Comparison of ENCODE assay signal across 17 cellular contexts in genomic region chr1:41025979-41026819, GRCh38. TPM values are rescaled to one million over a fixed set of nuclear protein-coding genes. Genes with fewer than 3 reads are reported as not detected.
A peak's percentile ranks its signal among the peaks of the same experiment; 100 is the strongest.
DNase-seq lines count a peak whose midpoint lies in the region; ATAC-seq and TF ChIP-seq lines count a peak whose summit lies in the region.
"Had no signal": no experiment of that assay in that cellular context is flagged by ENCODE, and none has a peak within 500 bp of the region (broad histone marks: within the 10 kb centered on the region; RNA-seq: fewer than 3 reads in every experiment).

No MANE protein-coding gene starts in this region.

- H3K9me3 Mint-ChIP-seq in activated naive CD8-positive, alpha-beta T cell treated with anti-CD3 and anti-CD28 coated beads, Interleukin-2, amount 10 ng/mL, durations not matched to agents 7 days and 5 days, result no peaks in the 10 kb centered on the region
- no peaks in the 10 kb centered on the region for H3K9me3 Mint-ChIP-seq in activated naive CD8-positive, alpha-beta T cell treated with anti-CD3 and anti-CD28 coated beads, Interleukin-2, amount 50 U/mL, for 24 hours
- H3K9me3 Mint-ChIP-seq in activated B cell treated with CpG ODN at 0.5 μM for 24 hours, result no peaks in the 10 kb centered on the region
- no peaks in the 10 kb centered on the region for H3K9me3 Mint-ChIP-seq in stimulated activated memory B cell treated with anti-CD40 and anti-IgM and Interleukin-4, amounts not matched to agents 10 μg/mL and 1 μg/mL and 100 μg/mL, for 72 hours
- H3K9me3 Mint-ChIP-seq: CD4-positive, alpha-beta memory T cell had no signal

- intact Hi-C loops in activated B cell treated with CpG ODN at 0.5 μM for 24 hours (cut with micrococcal nuclease), result no loop called here

- peak overlapping the region; percentile 78 for H3K27ac Mint-ChIP-seq in activated naive CD8-positive, alpha-beta T cell treated with anti-CD3 and anti-CD28 coated beads, Interleukin-2, amount 10 ng/mL, durations not matched to agents 7 days and 5 days
- no peak overlapping the region for H3K27ac Mint-ChIP-seq in activated naive CD8-positive, alpha-beta T cell treated with anti-CD3 and anti-CD28 coated beads, Interleukin-2, amount 50 U/mL, for 24 hours
- H3K27ac Mint-ChIP-seq in activated B cell treated with CpG ODN at 0.5 μM for 24 hours, result peak overlapping the region; percentile 74
- peak overlapping the region; percentile 28 for H3K27ac Mint-ChIP-seq in stimulated activated memory B cell treated with anti-CD40 and anti-IgM and Interleukin-4, amounts not matched to agents 10 μg/mL and 1 μg/mL and 100 μg/mL, for 72 hours

- POLR2A ChIA-PET in activated naive CD8-positive, alpha-beta T cell treated with anti-CD3 and anti-CD28 coated beads, Interleukin-2, amount 10 ng/mL, durations not matched to agents 7 days and 5 days (lab: Charles Lee), result interaction anchor here (0.7 to 1.5 kb wide), 2 partner anchors 46 to 452 kb away, joined by 3 to 4 read pairs; no protein-coding TSS in a partner anchor
- POLR2A ChIA-PET in activated B cell treated with CpG ODN at 0.5 μM for 24 hours (lab: Charles Lee), result interaction anchor here (0.8 kb wide), 1 partner anchor 47 kb away, joined by 4 read pairs; the partner anchor contains the start of gene CTPS1

- H3K4me1 Mint-ChIP-seq in activated naive CD8-positive, alpha-beta T cell treated with anti-CD3 and anti-CD28 coated beads, Interleukin-2, amount 10 ng/mL, durations not matched to agents 7 days and 5 days, result peaks cover 10% of the 10 kb centered on the region
- peaks cover 12% of the 10 kb centered on the region for H3K4me1 Mint-ChIP-seq in activated naive CD8-positive, alpha-beta T cell treated with anti-CD3 and anti-CD28 coated beads, Interleukin-2, amount 50 U/mL, for 24 hours
- peaks cover 32% of the 10 kb centered on the region for H3K4me1 Mint-ChIP-seq in activated B cell treated with CpG ODN at 0.5 μM for 24 hours
- H3K4me1 Mint-ChIP-seq in stimulated activated memory B cell treated with anti-CD40 and anti-IgM and Interleukin-4, amounts not matched to agents 10 μg/mL and 1 μg/mL and 100 μg/mL, for 72 hours, result peaks cover 32% of the 10 kb centered on the region

- no peak overlapping the region for H3K4me3 Mint-ChIP-seq in activated naive CD8-positive, alpha-beta T cell treated with anti-CD3 and anti-CD28 coated beads, Interleukin-2, amount 10 ng/mL, durations not matched to agents 7 days and 5 days
- H3K4me3 Mint-ChIP-seq in activated naive CD8-positive, alpha-beta T cell treated with anti-CD3 and anti-CD28 coated beads, Interleukin-2, amount 50 U/mL, for 24 hours, result no peak overlapping the region
- peak overlapping the region; percentile 29 for H3K4me3 Mint-ChIP-seq in activated B cell treated with CpG ODN at 0.5 μM for 24 hours
- no peak overlapping the region for H3K4me3 Mint-ChIP-seq in stimulated activated memory B cell treated with anti-CD40 and anti-IgM and Interleukin-4, amounts not matched to agents 10 μg/mL and 1 μg/mL and 100 μg/mL, for 72 hours
- H3K4me3 Mint-ChIP-seq: CD4-positive, alpha-beta memory T cell had no signal

- no peak for TF ChIP-seq CTCF in activated B cell treated with CpG ODN at 0.5 μM for 24 hours (IDR thresholded peaks at IDR 0.05)

- no peak for DNase-seq in activated naive CD8-positive, alpha-beta T cell treated with anti-CD3 and anti-CD28 coated beads, Interleukin-2, amount 10 ng/mL, durations not matched to agents 7 days and 5 days
- DNase-seq in activated naive CD8-positive, alpha-beta T cell treated with anti-CD3 and anti-CD28 coated beads, Interleukin-2, amount 50 U/mL, for 24 hours, result no peak
- DNase-seq in DMS 273 treated with DMSO at 0.1 percent for 48 hours (lab: John Stamatoyannopoulos, UW) (peak; percentile 92), activated B cell treated with CpG ODN at 0.5 μM for 24 hours (no peak), glomerular visceral epithelial cell (ENCODE audit: extremely low spot score) (no peak)
- DNase-seq: CD4-positive, alpha-beta memory T cell; DND-41; GDM1; H7; NCI-H1105 treated with DMSO at 0.1 percent for 48 hours; NCI-H1694 treated with DMSO at 0.1 percent for 48 hours; NCI-H226; NCI-H524 treated with DMSO at 0.1 percent for 48 hours; OCI-M1; SIG-M5 had no signal

- peak; percentile 34 for ATAC-seq in activated naive CD8-positive, alpha-beta T cell treated with anti-CD3 and anti-CD28 coated beads, Interleukin-2, amount 10 ng/mL, durations not matched to agents 7 days and 5 days (ENCODE audit: low read depth)
- ATAC-seq in activated naive CD8-positive, alpha-beta T cell treated with anti-CD3 and anti-CD28 coated beads, Interleukin-2, amount 50 U/mL, for 24 hours, result no peak
- ATAC-seq in activated B cell treated with CpG ODN at 0.5 μM for 24 hours (ENCODE audit: low read depth) (peak; percentile 50), GM18498 (IDR thresholded peaks at IDR 0.05; ENCODE audit: unreplicated experiment) (no peak)
- no peak for ATAC-seq in stimulated activated memory B cell treated with anti-CD40 and anti-IgM and Interleukin-4, amounts not matched to agents 10 μg/mL and 1 μg/mL and 100 μg/mL, for 72 hours

- H3K36me3 Mint-ChIP-seq in activated naive CD8-positive, alpha-beta T cell treated with anti-CD3 and anti-CD28 coated beads, Interleukin-2, amount 10 ng/mL, durations not matched to agents 7 days and 5 days, result peaks cover 13% of the 10 kb centered on the region
- H3K36me3 Mint-ChIP-seq in activated naive CD8-positive, alpha-beta T cell treated with anti-CD3 and anti-CD28 coated beads, Interleukin-2, amount 50 U/mL, for 24 hours (ENCODE audit: low read depth), result peaks cover 23% of the 10 kb centered on the region
- H3K36me3 Mint-ChIP-seq in activated B cell treated with CpG ODN at 0.5 μM for 24 hours (ENCODE audit: low read depth), result peaks cover 43% of the 10 kb centered on the region
- H3K36me3 Mint-ChIP-seq in stimulated activated memory B cell treated with anti-CD40 and anti-IgM and Interleukin-4, amounts not matched to agents 10 μg/mL and 1 μg/mL and 100 μg/mL, for 72 hours, result peaks cover 52% of the 10 kb centered on the region

- H3K27me3 Mint-ChIP-seq in activated naive CD8-positive, alpha-beta T cell treated with anti-CD3 and anti-CD28 coated beads, Interleukin-2, amount 10 ng/mL, durations not matched to agents 7 days and 5 days, result no peaks in the 10 kb centered on the region
- no peaks in the 10 kb centered on the region for H3K27me3 Mint-ChIP-seq in activated naive CD8-positive, alpha-beta T cell treated with anti-CD3 and anti-CD28 coated beads, Interleukin-2, amount 50 U/mL, for 24 hours
- H3K27me3 Mint-ChIP-seq in activated B cell treated with CpG ODN at 0.5 μM for 24 hours, result no peaks in the 10 kb centered on the region
- H3K27me3 Mint-ChIP-seq in stimulated activated memory B cell treated with anti-CD40 and anti-IgM and Interleukin-4, amounts not matched to agents 10 μg/mL and 1 μg/mL and 100 μg/mL, for 72 hours, result no peaks in the 10 kb centered on the region
- H3K27me3 Mint-ChIP-seq: CD4-positive, alpha-beta memory T cell had no signal

- CTCF ChIA-PET in activated B cell treated with CpG ODN at 0.5 μM for 24 hours (lab: Charles Lee), result no interaction called here

RNA-seq across cellular contexts. Expression of gene SLFNL1, which starts 4.7 kb away (rescaled TPM):
- under 1 TPM; 0.55 to 0.60 TPM for total RNA-seq in activated naive CD8-positive, alpha-beta T cell treated with anti-CD3 and anti-CD28 coated beads, Interleukin-2, amount 10 ng/mL, durations not matched to agents 7 days and 5 days
- 0.39 and 0.47 TPM in 2 replicates for total RNA-seq in activated B cell treated with CpG ODN at 0.5 μM for 24 hours
- total RNA-seq: H7 had no signal

RNA-seq across cellular contexts. Expression of gene CTPS1, which starts 46.7 kb away (rescaled TPM):
- 10 to 100 TPM; 45.1 to 47.5 TPM for total RNA-seq in activated naive CD8-positive, alpha-beta T cell treated with anti-CD3 and anti-CD28 coated beads, Interleukin-2, amount 10 ng/mL, durations not matched to agents 7 days and 5 days
- 39.5 and 43.0 TPM in 2 replicates for total RNA-seq in activated B cell treated with CpG ODN at 0.5 μM for 24 hours

Comparison
In these comparisons a context has a peak if more than half of its experiments do, and no peak if none do; other contexts are left out.
1. ATAC-seq: peak in activated naive CD8-positive, alpha-beta T cell treated with anti-CD3 and anti-CD28 coated beads, Interleukin-2, amount 10 ng/mL, durations not matched to agents 7 days and 5 days (single experiment) and activated B cell treated with CpG ODN at 0.5 μM for 24 hours (single experiment); none in activated naive CD8-positive, alpha-beta T cell treated with anti-CD3 and anti-CD28 coated beads, Interleukin-2, amount 50 U/mL, for 24 hours (single experiment), stimulated activated memory B cell treated with anti-CD40 and anti-IgM and Interleukin-4, amounts not matched to agents 10 μg/mL and 1 μg/mL and 100 μg/mL, for 72 hours (single experiment) and GM18498 (single experiment).